ENCODE assay signal across 40 cellular contexts in the genomic region with DNA sequence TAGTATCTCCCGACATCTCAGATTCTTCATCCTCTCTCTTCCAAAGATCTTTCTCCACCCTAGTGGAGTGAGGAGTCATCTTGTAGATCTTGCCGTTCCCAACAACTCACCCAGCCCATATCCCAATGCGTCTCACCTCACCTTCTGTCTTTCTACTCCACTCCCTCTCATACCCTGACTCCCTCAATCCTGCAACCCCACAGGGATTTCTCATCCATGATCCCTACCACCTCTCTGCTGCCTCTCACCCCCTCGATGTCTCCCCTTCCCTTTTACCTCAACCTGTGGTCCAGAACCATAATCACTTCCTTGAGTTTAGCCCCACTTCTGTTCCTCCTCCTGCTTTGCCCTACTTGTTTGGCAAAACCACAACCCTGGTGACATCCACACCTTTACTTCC. TPM values are rescaled to one million over a fixed set of nuclear protein-coding genes. Genes with fewer than 3 reads are reported as not detected.
"Had no signal": no experiment of that assay in that cellular context is flagged by ENCODE, and none has a peak within 500 bp of the region (broad histone marks: within the 10 kb centered on the region; RNA-seq: fewer than 3 reads in every experiment).

No MANE protein-coding gene starts in this region.

- H3K27me3 ChIP-seq: adrenal gland, body of pancreas, brain microvascular endothelial cell, breast epithelium had no signal

- H3K36me3 ChIP-seq: adrenal gland, brain microvascular endothelial cell, breast epithelium, cardiac muscle cell had no signal

- H3K4me3 ChIP-seq: adrenal gland, body of pancreas, breast epithelium, cardiac muscle cell had no signal

- ATAC-seq: activated CD4-positive, alpha-beta T cell treated with anti-CD3 and anti-CD28 coated beads for 36 hours; activated CD4-positive, CD25-positive, alpha-beta regulatory T cell treated with anti-CD3 and anti-CD28 coated beads, Interleukin-2, amount 50 U/mL, for 24 hours; activated CD8-positive, alpha-beta T cell treated with anti-CD3 and anti-CD28 coated beads for 36 hours; activated naive CD4-positive, alpha-beta T cell treated with anti-CD3 and anti-CD28 coated beads, Interleukin-2, amount 50 U/mL, for 72 hours; activated T-cell treated with anti-CD3 and anti-CD28 coated beads, Interleukin-2, amount 50 U/mL, for 4 hours; activated T-cell treated with anti-CD3 and anti-CD28 coated beads, Interleukin-2, amount 50 U/mL, for 72 hours; activated T-helper 17 cell treated with anti-CD3 and anti-CD28 coated beads, Interleukin-2, amount 50 U/mL, for 72 hours; body of pancreas had no signal

- DNase-seq: activated CD4-positive, alpha-beta memory T cell treated with anti-CD3 and anti-CD28 coated beads for 36 hours; activated CD4-positive, alpha-beta T cell treated with anti-CD3 and anti-CD28 coated beads for 1 hour; activated CD4-positive, alpha-beta T cell treated with anti-CD3 and anti-CD28 coated beads for 36 hours; activated CD4-positive, alpha-beta T cell treated with anti-CD3 and anti-CD28 coated beads for 48 hours; activated CD4-positive, alpha-beta T cell treated with anti-CD3 and anti-CD28 coated beads, Interleukin-2, amount 10 ng/mL, durations not matched to agents 7 days and 5 days; activated CD4-positive, alpha-beta T cell treated with anti-CD3 and anti-CD28 coated beads, Interleukin-2, amount 50 U/mL, for 4 hours; activated CD8-positive, alpha-beta memory T cell treated with anti-CD3 and anti-CD28 coated beads, Interleukin-2, amount 50 U/mL, for 4 hours; activated CD8-positive, alpha-beta T cell treated with anti-CD3 and anti-CD28 coated beads for 36 hours; activated gamma-delta T cell treated with Interleukin-2 at 50 U/mL for 16 hours; activated naive CD4-positive, alpha-beta T cell; activated naive CD4-positive, alpha-beta T cell treated with anti-CD3 and anti-CD28 coated beads for 36 hours; activated naive CD4-positive, alpha-beta T cell treated with anti-CD3 and anti-CD28 coated beads, Interleukin-2, amount 50 U/mL, for 16 hours; activated naive CD8-positive, alpha-beta T cell treated with anti-CD3 and anti-CD28 coated beads for 36 hours; activated T-cell treated with anti-CD3 and anti-CD28 coated beads for 4 hours; activated T-cell treated with anti-CD3 and anti-CD28 coated beads, Interleukin-2, amount 50 U/mL, for 1 hour; activated T-cell treated with anti-CD3 and anti-CD28 coated beads, Interleukin-2, amount 50 U/mL, for 4 hours; activated T-cell treated with anti-CD3 and anti-CD28 coated beads, Interleukin-2, amount 50 U/mL, for 72 hours; amniotic stem cell; body of pancreas; brain microvascular endothelial cell; caudate nucleus; cerebellar nuclear complex; SW 1271; T-helper 1 cell; T-helper 2 cell; T-helper 9 cell had no signal

- H3K27ac ChIP-seq: adrenal gland, body of pancreas, brain microvascular endothelial cell, breast epithelium, cardiac muscle cell, VCaP had no signal

- FAIRE-seq: astrocyte, TTC549 had no signal

RNA-seq across cellular contexts. Expression of a gene that starts 41.7 kb away (rescaled TPM):
- total RNA-seq: activated B cell treated with CpG ODN at 0.5 μM for 24 hours; activated CD4-positive, alpha-beta memory T cell treated with anti-CD3 and anti-CD28 coated beads for 36 hours; activated CD4-positive, alpha-beta T cell treated with anti-CD3 and anti-CD28 coated beads for 36 hours; activated CD4-positive, alpha-beta T cell treated with anti-CD3 and anti-CD28 coated beads, Interleukin-2, amount 10 ng/mL, durations not matched to agents 7 days and 5 days; activated CD8-positive, alpha-beta memory T cell treated with anti-CD3 and anti-CD28 coated beads for 36 hours; activated CD8-positive, alpha-beta T cell treated with anti-CD3 and anti-CD28 coated beads for 36 hours; activated naive CD4-positive, alpha-beta T cell treated with anti-CD3 and anti-CD28 coated beads for 36 hours; activated naive CD4-positive, alpha-beta T cell treated with anti-CD3 and anti-CD28 coated beads, Interleukin-2, amount 50 U/mL, for 72 hours; activated naive CD8-positive, alpha-beta T cell treated with anti-CD3 and anti-CD28 coated beads for 36 hours; activated T-cell treated with anti-CD3 and anti-CD28 coated beads, Interleukin-2, amount 50 U/mL, for 4 hours; activated T-cell treated with anti-CD3 and anti-CD28 coated beads, Interleukin-2, amount 50 U/mL, for 72 hours; activated T-helper 1 cell treated with anti-CD3 and anti-CD28 coated beads, Interleukin-12 subunit alpha, Interleukin-12 subunit beta, Interleukin-2, Interleukin-4 antibody, amounts not matched to agents 30 ng/mL and 10 ng/mL and 1 ng/mL, durations not matched to agents 14 hours and 24 hours and 36 hours; activated T-helper 17 cell treated with anti-CD3 and anti-CD28 coated beads, Interleukin-2, amount 50 U/mL, for 72 hours; adrenal gland; aorta; astrocyte; body of pancreas; breast epithelium; chondrocyte had no signal

RNA-seq across cellular contexts. Expression of a gene that starts 44.5 kb away (rescaled TPM):
- total RNA-seq: activated B cell treated with CpG ODN at 0.5 μM for 24 hours; activated CD4-positive, alpha-beta memory T cell treated with anti-CD3 and anti-CD28 coated beads for 36 hours; activated CD4-positive, alpha-beta T cell treated with anti-CD3 and anti-CD28 coated beads for 36 hours; activated CD4-positive, alpha-beta T cell treated with anti-CD3 and anti-CD28 coated beads, Interleukin-2, amount 10 ng/mL, durations not matched to agents 7 days and 5 days; activated CD8-positive, alpha-beta memory T cell treated with anti-CD3 and anti-CD28 coated beads for 36 hours; activated CD8-positive, alpha-beta T cell treated with anti-CD3 and anti-CD28 coated beads for 36 hours; activated naive CD4-positive, alpha-beta T cell treated with anti-CD3 and anti-CD28 coated beads for 36 hours; activated naive CD4-positive, alpha-beta T cell treated with anti-CD3 and anti-CD28 coated beads, Interleukin-2, amount 50 U/mL, for 72 hours; activated naive CD8-positive, alpha-beta T cell treated with anti-CD3 and anti-CD28 coated beads for 36 hours; activated T-cell treated with anti-CD3 and anti-CD28 coated beads, Interleukin-2, amount 50 U/mL, for 4 hours; activated T-cell treated with anti-CD3 and anti-CD28 coated beads, Interleukin-2, amount 50 U/mL, for 72 hours; activated T-helper 1 cell treated with anti-CD3 and anti-CD28 coated beads, Interleukin-12 subunit alpha, Interleukin-12 subunit beta, Interleukin-2, Interleukin-4 antibody, amounts not matched to agents 30 ng/mL and 10 ng/mL and 1 ng/mL, durations not matched to agents 14 hours and 24 hours and 36 hours; activated T-helper 17 cell treated with anti-CD3 and anti-CD28 coated beads, Interleukin-2, amount 50 U/mL, for 72 hours; aorta; astrocyte had no signal
